Comparison of ENCODE assay signal across 8 cellular contexts in the genomic region with DNA sequence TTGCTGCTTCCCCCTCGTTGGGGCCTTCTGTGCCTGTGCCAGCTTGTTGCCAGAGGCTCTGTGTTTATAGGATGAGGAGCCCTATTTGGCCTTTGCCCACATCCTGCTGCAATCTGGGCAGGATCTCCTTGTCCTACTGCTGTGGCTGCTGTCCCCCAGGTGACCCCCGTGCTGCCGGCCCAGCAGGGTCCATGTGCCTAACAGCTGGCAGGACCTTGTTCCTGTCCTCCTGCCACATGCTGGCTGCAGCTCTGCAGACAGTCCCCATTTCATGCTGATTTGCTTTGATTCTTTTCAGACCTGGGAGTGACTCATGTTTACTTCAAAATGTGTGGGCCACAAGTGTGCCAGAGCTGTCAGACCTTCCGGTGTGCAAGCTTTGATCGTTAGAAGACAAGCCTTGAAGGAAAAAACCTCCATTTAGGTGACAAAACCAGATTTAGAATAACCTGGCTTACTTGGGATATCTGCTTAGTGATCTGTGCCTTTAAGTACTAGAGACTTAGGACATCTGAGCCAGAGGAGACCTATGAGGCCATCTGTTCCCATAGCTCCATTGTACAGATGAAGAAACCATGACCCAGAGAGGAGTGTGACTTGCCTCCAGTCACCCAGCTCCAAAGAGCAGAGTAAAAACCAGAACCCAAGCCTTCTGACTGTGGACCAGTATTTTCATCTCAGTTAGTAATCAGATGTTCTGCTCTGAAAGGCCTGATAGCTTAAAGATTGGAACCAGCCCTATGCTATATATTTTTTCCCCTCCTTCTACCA. TPM values are rescaled to one million over a fixed set of nuclear protein-coding genes. Genes with fewer than 3 reads are reported as not detected.
A peak's percentile ranks its signal among the peaks of the same experiment; 100 is the strongest.
DNase-seq lines count a peak whose midpoint lies in the region; ATAC-seq, FAIRE-seq and TF ChIP-seq lines count a peak whose summit lies in the region.

No MANE protein-coding gene starts in this region.

- DNase-seq in A172 (ENCODE audit: low spot score) (peak; percentile 70), RWPE1 (ENCODE audit: low spot score) (no peak), right lobe of liver (peak; percentile 69 to 85 (median 77)), aorta (peak; percentile 79 to 81), SKM-1 treated with dmso at 0.1 percent for 144 hours (lab: John Stamatoyannopoulos, UW; ENCODE audit: unreplicated experiment) (no peak), GM19239 (ENCODE audit: insufficient read length, low spot score) (no peak), NCI-H128 (lab: John Stamatoyannopoulos, UW; ENCODE audit: unreplicated experiment) (no peak)

- H3K9me3 Mint-ChIP-seq in brain = peaks cover 0 to 4% (median 0%) of the 10 kb centered on the region in 5 experiments

- POLR2A ChIA-PET in RWPE1 (lab: Yijun Ruan, JAX; ENCODE audit: low non-redundant PET) = no interaction called here

- H3K36me3 Mint-ChIP-seq in brain = no peaks in the 10 kb centered on the region

- peaks cover 2% of the 10 kb centered on the region for H3K27me3 Mint-ChIP-seq in brain

- H3K9me3 ChIP-seq in right lobe of liver = no peaks in the 10 kb centered on the region
- no peaks in the 10 kb centered on the region for H3K9me3 ChIP-seq in aorta (ENCODE audit: control insufficient read depth, low read length)

- intact Hi-C loops in right lobe of liver (cut with DNase I) = no loop called here
- intact Hi-C loops in aorta (cut with DNase I) = loop anchor here in 1 of 2 donors (10.0 kb wide), 1 partner anchor 391 kb away; no protein-coding TSS in a partner anchor

- H3K4me3 ChIP-seq in right lobe of liver (no peak overlapping the region), aorta (ENCODE audit: low read length in 2 of 2) (no peak overlapping the region)

- H3K4me1 ChIP-seq in right lobe of liver (peaks cover 0 to 13% (median 0%) of the 10 kb centered on the region in 4 donors), aorta (ENCODE audit: control insufficient read depth in 1 of 2, insufficient read depth in 2 of 2, low read length in 2 of 2) (peaks cover 22 to 24% of the 10 kb centered on the region in 2 donors)

- peak overlapping the region in 4 of 5 experiments; percentile 12 to 93 (median 76) for H3K27ac Mint-ChIP-seq in brain

- TF ChIP-seq CTCF in RWPE1 (conservative IDR thresholded peaks at IDR 0.05; ENCODE audit: low read depth) (no peak), brain (conservative IDR thresholded peaks at IDR 0.05) (no peak), right lobe of liver (IDR thresholded peaks at IDR 0.05) (no peak)

- TF ChIP-seq POLR2A in right lobe of liver (IDR thresholded peaks at IDR 0.05) = peak; percentile 11

- peak overlapping the region in 2 of 5 experiments; percentile 10 to 31 for H3K4me3 Mint-ChIP-seq in brain

- H3K36me3 ChIP-seq in right lobe of liver (no peaks in the 10 kb centered on the region), aorta (ENCODE audit: control insufficient read depth in 1 of 2, insufficient read depth in 2 of 2, low read length in 1 of 2) (no peaks in the 10 kb centered on the region)

- 0% methylated on average over 3 of the region's 5 CpGs for WGBS in right lobe of liver (ENCODE audit: insufficient coverage, low coverage, low lambda C conversion rate, missing lambda C conversion rate)
- 1 to 2% methylated on average over 5 of the region's 5 CpGs for WGBS in aorta, 2 donors

- H3K4me1 Mint-ChIP-seq in brain = peaks cover 47% of the 10 kb centered on the region

- no peak for FAIRE-seq in GM19239 (lab: Jason Lieb, UNC)

- CTCF ChIA-PET in RWPE1 (lab: Yijun Ruan, JAX) = interaction anchor here (1.0 kb wide), 1 partner anchor 19 kb away, joined by 3 read pairs; no protein-coding TSS in a partner anchor

- peak overlapping the region; percentile 74 for H3K27ac ChIP-seq in RWPE1
- peak overlapping the region in 2 of 3 donors; percentile 13 to 18 for H3K27ac ChIP-seq in right lobe of liver
- peak overlapping the region; percentile 96 to 100 for H3K27ac ChIP-seq in aorta (ENCODE audit: low read depth in 1 of 2, low read length in 2 of 2)

- H3K27me3 ChIP-seq in right lobe of liver = no peaks in the 10 kb centered on the region
- H3K27me3 ChIP-seq in aorta (ENCODE audit: control insufficient read depth in 1 of 2, insufficient read depth in 2 of 2, low read length in 1 of 2) = no peaks in the 10 kb centered on the region

- ATAC-seq in right lobe of liver (peak; percentile 83 to 94 (median 88)), aorta (ENCODE audit: low FRiP score) (peak; percentile 46)

RNA-seq across cellular contexts. Expression of gene NAV2, which starts 11.1 kb away (rescaled TPM):
- total RNA-seq in A172 (2014; rRNA removed; shearing (Covaris generic)) = 2.6 and 8.8 TPM in 2 replicates
- polyA plus RNA-seq in brain (ENCODE audit: insufficient read depth, low read depth, low replicate concordance) = 5.8 TPM
- total RNA-seq in right lobe of liver = 10 to 100 TPM; 15.5 to 69.2 (median 37.1) TPM
- total RNA-seq in aorta = 100 to 1,000 TPM in 1 of 2 donors, 10 to 100 TPM in 1; 84.6 to 250 TPM
- polyA plus RNA-seq in aorta = 10 to 100 TPM in 1 of 2 donors, 1 to 10 TPM in 1; 5.0 to 18.2 TPM

Comparison
In these comparisons a context has a peak if more than half of its experiments do, and no peak if none do; other contexts are left out.
1. DNase-seq: peak in A172 (single experiment), right lobe of liver (3 of 3) and aorta (2 of 2); none in RWPE1 (single experiment), SKM-1 treated with dmso at 0.1 percent for 144 hours (single experiment), GM19239 (single experiment) and NCI-H128 (single experiment).
2. H3K27ac ChIP-seq: peak in every context shown above with its lines; median percentile 98 in aorta; 74 in RWPE1; 16 in right lobe of liver.